Comparison of ENCODE assay signal across 14 cellular contexts in the genomic region with DNA sequence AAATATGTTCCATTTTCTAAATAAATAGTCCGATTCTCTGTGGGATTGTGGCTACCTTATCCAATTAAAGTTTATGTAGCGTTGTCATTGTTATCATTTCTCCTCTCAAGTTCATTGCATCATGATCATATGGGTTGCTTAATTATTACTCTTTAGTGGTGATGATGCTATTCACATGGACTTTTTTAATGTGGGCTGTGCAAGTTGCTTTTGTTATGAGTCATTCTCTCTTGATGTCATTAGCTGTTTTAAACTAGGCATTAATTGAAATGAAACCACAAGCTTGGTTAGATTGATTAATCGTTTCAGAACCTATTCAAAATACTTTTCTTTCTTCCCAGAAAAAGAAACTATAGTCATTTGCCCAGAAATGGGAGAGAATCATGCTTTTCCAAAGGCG. TPM values are rescaled to one million over a fixed set of nuclear protein-coding genes. Genes with fewer than 3 reads are reported as not detected.
DNase-seq lines count a peak whose midpoint lies in the region; ATAC-seq and TF ChIP-seq lines count a peak whose summit lies in the region.
"Had no signal": no experiment of that assay in that cellular context is flagged by ENCODE, and none has a peak within 500 bp of the region (broad histone marks: within the 10 kb centered on the region; RNA-seq: fewer than 3 reads in every experiment).

No MANE protein-coding gene starts in this region.

- H3K9me3 Mint-ChIP-seq in effector memory CD8-positive, alpha-beta T cell: no peaks in the 10 kb centered on the region
- H3K9me3 Mint-ChIP-seq: immature natural killer cell, nephron had no signal

- H3K27me3 Mint-ChIP-seq in effector memory CD8-positive, alpha-beta T cell: peaks cover 0 to 9% of the 10 kb centered on the region in 2 donors

- no peak overlapping the region for H3K4me3 ChIP-seq in cardiac fibroblast (replicated peaks in 1 of 2; ENCODE audit: low read depth in 2 of 2, low read length in 2 of 2)

- no peaks in the 10 kb centered on the region for H3K4me1 Mint-ChIP-seq in effector memory CD8-positive, alpha-beta T cell (ENCODE audit: low read depth in 2 of 2)
- H3K4me1 Mint-ChIP-seq: immature natural killer cell had no signal

- ATAC-seq in omental fat pad (ENCODE audit: low FRiP score) (peak; percentile 57), HG02678 (IDR thresholded peaks at IDR 0.05; ENCODE audit: unreplicated experiment) (no peak)
- ATAC-seq in effector memory CD8-positive, alpha-beta T cell (replicated peaks): no peak

- TF ChIP-seq CTCF in cardiac fibroblast (IDR thresholded peaks at IDR 0.05; ENCODE audit: low read depth, low read length) (no peak), omental fat pad (IDR thresholded peaks at IDR 0.05) (no peak)

- no peak overlapping the region for H3K27ac Mint-ChIP-seq in effector memory CD8-positive, alpha-beta T cell
- H3K27ac Mint-ChIP-seq: activated naive CD8-positive, alpha-beta T cell; immature natural killer cell; nephron had no signal

- DNase-seq in ELR (ENCODE audit: low read depth) (peak; percentile 71), NCI-H460 (ENCODE audit: extremely low read depth, low read depth) (peak; percentile 32), cardiac fibroblast (ENCODE audit: low read depth in 2 of 2) (peak; percentile 50 to 67), omental fat pad (ENCODE audit: low spot score) (no peak), NCI-H82 treated with DMSO at 0.1 percent for 48 hours (lab: John Stamatoyannopoulos, UW; ENCODE audit: unreplicated experiment) (no peak)
- no peak for DNase-seq in effector memory CD8-positive, alpha-beta T cell
- no peak for DNase-seq in activated CD4-positive, alpha-beta T cell treated with anti-CD3 and anti-CD28 coated beads for 4 hours
- DNase-seq: effector CD8-positive, alpha-beta T cell; immature natural killer cell; NCI-H446 treated with DMSO at 0.1 percent for 48 hours; stimulated activated CD4-positive, alpha-beta T cell treated with anti-CD3 and anti-CD28 coated beads, Interleukin-12 subunit alpha, Interleukin-12 subunit beta, amount 100 ng/mL, for 4 hours had no signal

- no peak overlapping the region for H3K4me3 Mint-ChIP-seq in effector memory CD8-positive, alpha-beta T cell
- H3K4me3 Mint-ChIP-seq: activated naive CD8-positive, alpha-beta T cell; immature natural killer cell; nephron had no signal

- no peaks in the 10 kb centered on the region for H3K36me3 Mint-ChIP-seq in effector memory CD8-positive, alpha-beta T cell (ENCODE audit: insufficient read depth)
- H3K36me3 Mint-ChIP-seq: activated naive CD8-positive, alpha-beta T cell; immature natural killer cell had no signal

RNA-seq across cellular contexts. Expression of gene NHS, which starts 38.2 kb away (rescaled TPM):
- total RNA-seq in NCI-H460 (2014; rRNA removed; shearing (Covaris generic)): 4.6 and 5.0 TPM in 2 replicates
- 1.6 and 3.3 TPM in 2 replicates for polyA plus RNA-seq in NCI-H460 (2014; cell fraction: nucleus; rRNA removed)
- 1 to 10 TPM; 4.0 to 9.7 (median 7.6) TPM for total RNA-seq in omental fat pad

Comparison
In these comparisons a context has a peak if more than half of its experiments do, and no peak if none do; other contexts are left out.
1. DNase-seq: peak in ELR (single experiment), NCI-H460 (single experiment) and cardiac fibroblast (2 of 2); none in omental fat pad (single experiment), effector memory CD8-positive, alpha-beta T cell (0 of 3), activated CD4-positive, alpha-beta T cell treated with anti-CD3 and anti-CD28 coated beads for 4 hours (0 of 2) and NCI-H82 treated with DMSO at 0.1 percent for 48 hours (single experiment).